ENCODE assay signal across 8 cellular contexts in the genomic region with DNA sequence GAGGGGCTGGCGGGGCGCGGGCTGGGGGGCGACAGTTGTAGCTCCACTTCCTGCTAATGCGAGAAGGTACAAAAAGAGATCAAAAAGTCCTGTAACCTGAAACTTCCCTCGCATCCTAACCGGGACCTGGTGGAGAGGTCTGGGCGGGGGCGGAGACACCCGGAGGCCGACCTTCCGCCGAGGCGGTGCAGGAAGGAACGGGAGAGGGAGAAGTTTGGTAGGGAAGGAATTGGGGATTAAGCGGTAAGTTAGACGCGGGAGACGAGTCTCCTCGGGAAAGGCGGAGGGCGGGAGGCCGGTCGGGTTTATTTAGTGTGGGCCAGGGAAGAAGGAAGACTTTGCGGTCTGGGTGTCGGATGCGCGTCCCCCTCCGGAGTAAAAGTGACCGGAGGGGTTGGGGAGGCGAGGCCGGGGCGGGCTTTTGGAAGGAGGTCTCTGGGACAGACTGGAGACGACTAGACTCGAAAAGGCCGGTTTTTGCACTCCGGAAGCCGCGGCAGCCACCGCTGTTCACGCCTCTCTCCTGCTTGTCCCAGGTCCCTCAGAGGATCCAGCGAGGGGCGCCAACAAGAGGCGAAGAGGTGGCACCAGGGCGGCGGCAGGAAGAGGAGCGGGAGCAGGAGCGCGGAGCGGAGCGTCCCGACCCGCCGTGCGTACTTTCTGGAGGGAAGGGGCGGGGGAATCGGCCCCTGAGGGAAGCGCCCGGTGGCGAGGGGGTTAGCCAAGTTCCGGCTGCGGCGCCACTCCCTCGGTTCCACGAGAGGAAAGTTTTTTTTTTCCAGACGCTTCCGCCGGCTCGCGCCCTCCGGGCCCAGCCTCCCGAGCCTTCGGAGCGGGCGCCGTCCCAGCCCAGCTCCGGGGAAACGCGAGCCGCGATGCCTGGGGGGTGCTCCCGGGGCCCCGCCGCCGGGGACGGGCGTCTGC. TPM values are rescaled to one million over a fixed set of nuclear protein-coding genes. Genes with fewer than 3 reads are reported as not detected.
A peak's percentile ranks its signal among the peaks of the same experiment; 100 is the strongest.
DNase-seq lines count a peak whose midpoint lies in the region; ATAC-seq, FAIRE-seq and TF ChIP-seq lines count a peak whose summit lies in the region.

No MANE protein-coding gene starts in this region.

- H3K4me2 ChIP-seq in endothelial cell of umbilical vein (ENCODE audit: insufficient read depth, low read length) = peak overlapping the region; percentile 12

- ATAC-seq in GM18505 (IDR thresholded peaks at IDR 0.05; ENCODE audit: unreplicated experiment) (peak; percentile 44), upper lobe of left lung (ENCODE audit: low FRiP score in 2 of 2) (peak; percentile 86 to 89), GM21825 (IDR thresholded peaks at IDR 0.05; ENCODE audit: unreplicated experiment) (no peak)

- peak overlapping the region; percentile 47 for H3K9ac ChIP-seq in endothelial cell of umbilical vein (replicated peaks; ENCODE audit: extremely low read depth, insufficient read depth, low read length)

- no peak for TF ChIP-seq CTCF in AG04450 (IDR thresholded peaks at IDR 0.05; ENCODE audit: low read depth, low read length)
- TF ChIP-seq CTCF in endothelial cell of umbilical vein (IDR thresholded peaks at IDR 0.05; ENCODE audit: extremely low read depth in 1 of 2, insufficient read depth in 1 of 2, low read depth in 1 of 2, low read length in 2 of 2) = no peak
- TF ChIP-seq CTCF in upper lobe of left lung (IDR thresholded peaks at IDR 0.05) = no peak

- H3K27ac ChIP-seq in AG04450 (ENCODE audit: low read depth, low read length) (peak overlapping the region; percentile 99), endothelial cell of umbilical vein (ENCODE audit: insufficient read depth, low read depth, low read length) (no peak overlapping the region), mesodermal cell (ENCODE audit: low read depth, low read length, severe bottlenecking) (peak overlapping the region; percentile 83), upper lobe of left lung (peak overlapping the region; percentile 37 to 73 (median 72))

- TF ChIP-seq POLR2A in GM18505 (IDR thresholded peaks at IDR 0.05; ENCODE audit: borderline replicate concordance, extremely low read depth, insufficient read depth, insufficient read length) = no peak
- TF ChIP-seq POLR2A in endothelial cell of umbilical vein (IDR thresholded peaks at IDR 0.05; ENCODE audit: low read depth, low read length) = no peak
- TF ChIP-seq POLR2A in upper lobe of left lung (IDR thresholded peaks at IDR 0.05) = no peak

- DNase-seq in AG04450 (ENCODE audit: low read depth, low spot score) = no peak
- DNase-seq in HT1080 (ENCODE audit: low read depth) = peak; percentile 66
- no peak for DNase-seq in T-helper 2 cell treated with Interferon-gamma antibody and Interleukin-4, amounts not matched to agents 5 μg/mL and 100 μg/mL, for 36 hours (ENCODE audit: low spot score)
- DNase-seq in endothelial cell of umbilical vein (ENCODE audit: low read depth, low spot score) = peak; percentile 13
- peak; percentile 39 to 89 for DNase-seq in upper lobe of left lung

- H3K79me2 ChIP-seq in endothelial cell of umbilical vein (ENCODE audit: control insufficient read depth, insufficient read depth, low read length) = no peaks in the 10 kb centered on the region

- no peaks in the 10 kb centered on the region; the same call in 1 of the 2 replicates for H3K9me3 ChIP-seq in AG04450 (ENCODE audit: control insufficient read depth, insufficient read depth, low read length)
- no peaks in the 10 kb centered on the region for H3K9me3 ChIP-seq in endothelial cell of umbilical vein (replicated peaks; ENCODE audit: control insufficient read depth, insufficient read depth, low read length)
- no peaks in the 10 kb centered on the region for H3K9me3 ChIP-seq in mesodermal cell (ENCODE audit: control insufficient read depth, low read length)
- no peaks in the 10 kb centered on the region for H3K9me3 ChIP-seq in upper lobe of left lung

- peak; percentile 52 for FAIRE-seq in endothelial cell of umbilical vein (lab: Jason Lieb, UNC)

- no peaks in the 10 kb centered on the region for H3K9me1 ChIP-seq in endothelial cell of umbilical vein (replicated peaks; ENCODE audit: control insufficient read depth, extremely low read depth, insufficient read depth, low read length)

- H3K36me3 ChIP-seq in endothelial cell of umbilical vein (ENCODE audit: control insufficient read depth in 2 of 2, extremely low read depth in 1 of 2, insufficient read depth in 2 of 2, low read length in 2 of 2) (no peaks in the 10 kb centered on the region), mesodermal cell (ENCODE audit: control insufficient read depth, insufficient read depth, low read length) (peaks cover 11% of the 10 kb centered on the region), upper lobe of left lung (no peaks in the 10 kb centered on the region)

- no peak overlapping the region for H3K27ac Mint-ChIP-seq in T-helper 2 cell treated with Interferon-gamma antibody and Interleukin-4, amounts not matched to agents 5 μg/mL and 100 μg/mL, for 36 hours

- H3K4me3 Mint-ChIP-seq in T-helper 2 cell treated with Interferon-gamma antibody and Interleukin-4, amounts not matched to agents 5 μg/mL and 100 μg/mL, for 36 hours = peak overlapping the region; percentile 74

- H3K4me1 ChIP-seq in endothelial cell of umbilical vein (ENCODE audit: control insufficient read depth, extremely low read depth, insufficient read depth, low read length) (peaks cover 4% of the 10 kb centered on the region), mesodermal cell (ENCODE audit: control insufficient read depth, insufficient read depth, low read length, poor library complexity, severe bottlenecking) (peaks cover 3% of the 10 kb centered on the region), upper lobe of left lung (peaks cover 11 to 28% (median 14%) of the 10 kb centered on the region in 4 donors)

- H3K27me3 ChIP-seq in AG04450 (ENCODE audit: control insufficient read depth, insufficient read depth, low read length) (no peaks in the 10 kb centered on the region), endothelial cell of umbilical vein (ENCODE audit: control insufficient read depth in 2 of 2, insufficient read depth in 2 of 2, low read length in 2 of 2) (peaks cover 18 to 26% of the 10 kb centered on the region in 2 experiments), upper lobe of left lung (peaks cover 0 to 17% (median 5%) of the 10 kb centered on the region in 4 donors)

- H3K27me3 Mint-ChIP-seq in T-helper 2 cell treated with Interferon-gamma antibody and Interleukin-4, amounts not matched to agents 5 μg/mL and 100 μg/mL, for 36 hours (ENCODE audit: low read depth) = peaks cover 64% of the 10 kb centered on the region

- BruUV-seq in endothelial cell of umbilical vein (replicated peaks; lab: Mats Ljungman, UMichigan) = no TSS peak

- POLR2A ChIA-PET in AG04450 (lab: Yijun Ruan, JAX) = interaction anchor here (0.7 to 1.3 kb wide), 2 partner anchors 694 to 701 kb away, joined by 3 read pairs; a partner anchor contains a TSS
- POLR2A ChIA-PET in endothelial cell of umbilical vein (lab: Charles Lee) = interaction anchor here (1.1 kb wide), 1 partner anchor 18 kb away, joined by 3 read pairs; no protein-coding TSS in a partner anchor

- H4K20me1 ChIP-seq in endothelial cell of umbilical vein (replicated peaks; ENCODE audit: control insufficient read depth, extremely low read depth, insufficient read depth, low read length) = no peaks in the 10 kb centered on the region

- H3K4me3 ChIP-seq in AG04450 (ENCODE audit: low read depth, low read length) (peak overlapping the region; percentile 84), endothelial cell of umbilical vein (replicated peaks in 1 of 3; ENCODE audit: insufficient read depth in 1 of 3, low read depth in 1 of 3, low read length in 3 of 3) (peak overlapping the region; percentile 74 to 97 (median 83)), mesodermal cell (ENCODE audit: extremely low read depth, insufficient read depth, low read length, poor library complexity, severe bottlenecking) (peak overlapping the region; percentile 77), upper lobe of left lung (peak overlapping the region; percentile 52 to 71 (median 66))

- CTCF ChIA-PET in AG04450 (lab: Charles Lee) (interaction anchor here (0.6 to 1.7 kb wide), 6 partner anchors 39 to 691 kb away, joined by 3 to 8 read pairs (median 5); no protein-coding TSS in a partner anchor), endothelial cell of umbilical vein (lab: Charles Lee) (interaction anchor here (1.2 to 2.2 kb wide), 4 partner anchors 33 to 693 kb away, joined by 4 to 9 read pairs (median 4); no protein-coding TSS in a partner anchor)

- H3K4me1 Mint-ChIP-seq in T-helper 2 cell treated with Interferon-gamma antibody and Interleukin-4, amounts not matched to agents 5 μg/mL and 100 μg/mL, for 36 hours (ENCODE audit: low read depth) = peaks cover 9% of the 10 kb centered on the region

- no peak for TF ChIP-seq EP300 in upper lobe of left lung (IDR thresholded peaks at IDR 0.05)

- dilution Hi-C loops in endothelial cell of umbilical vein (cut with MboI; ENCODE audit: extremely low pct_ligation_motif_present, low sequenced_read_pairs) = no loop called here

- H3K36me3 Mint-ChIP-seq in T-helper 2 cell treated with Interferon-gamma antibody and Interleukin-4, amounts not matched to agents 5 μg/mL and 100 μg/mL, for 36 hours (ENCODE audit: low read depth) = no peaks in the 10 kb centered on the region

- H2AFZ ChIP-seq in endothelial cell of umbilical vein (ENCODE audit: low read depth, low read length) = peak overlapping the region; percentile 79

- intact Hi-C loops in endothelial cell of umbilical vein (cut with micrococcal nuclease) = loop anchor here (5.0 to 10.0 kb wide), 3 partner anchors 92 to 830 kb away; a partner anchor contains a TSS

- no peaks in the 10 kb centered on the region for H3K9me3 Mint-ChIP-seq in T-helper 2 cell treated with Interferon-gamma antibody and Interleukin-4, amounts not matched to agents 5 μg/mL and 100 μg/mL, for 36 hours

- WGBS in mesodermal cell (ENCODE audit: insufficient coverage in 2 of 2), 2 experiments = 0% methylated on average over 74 to 77 of the region's 87 CpGs
- 1% methylated on average over 46 to 81 of the region's 87 CpGs for WGBS in upper lobe of left lung, 2 donors

RNA-seq across cellular contexts. Expression of a gene that starts 0.7 kb away (rescaled TPM):
- 88.7 and 93.2 TPM in 2 replicates for polyA plus RNA-seq in AG04450 (2011; rRNA removed)
- 39.3 TPM in 2 replicates for polyA minus RNA-seq in AG04450 (2011; rRNA and poly(A)+ RNA removed)
- total RNA-seq in HT1080 (2014; rRNA removed; shearing (Covaris generic)) = 34.3 and 42.6 TPM in 2 replicates
- 91.3 and 93.3 TPM in 2 replicates for polyA plus RNA-seq in HT1080 (2015; cell fraction: cytosol; rRNA removed)
- polyA plus RNA-seq in HT1080 (2015; cell fraction: nucleus; rRNA removed) = 215 and 261 TPM in 2 replicates
- 9.0 and 11.4 TPM in 2 replicates for total RNA-seq in endothelial cell of umbilical vein
- 7.5 and 9.7 TPM in 2 replicates for polyA plus RNA-seq in endothelial cell of umbilical vein
- polyA plus RNA-seq in endothelial cell of umbilical vein (2011; cell fraction: cytosol; rRNA removed) = 4.9 and 6.0 TPM in 2 replicates
- polyA plus RNA-seq in endothelial cell of umbilical vein (2011; cell fraction: nucleus; rRNA removed) = 9.0 and 10.3 TPM in 2 replicates
- 0.82 and 1.9 TPM in 2 replicates for polyA plus RNA-seq in endothelial cell of umbilical vein (2012)
- 4.8 and 5.6 TPM in 2 replicates for polyA minus RNA-seq in endothelial cell of umbilical vein
- polyA minus RNA-seq in endothelial cell of umbilical vein (2011; cell fraction: cytosol; rRNA and poly(A)+ RNA removed) = 16.1 TPM
- 3.1 and 3.5 TPM in 2 replicates for polyA minus RNA-seq in endothelial cell of umbilical vein (2011; cell fraction: nucleus; rRNA and poly(A)+ RNA removed)
- 39.7 TPM for polyA plus RNA-seq in mesodermal cell (2013, experiment 1 of 2)
- polyA plus RNA-seq in mesodermal cell (2013, experiment 2 of 2) = 35.1 TPM
- 10 to 100 TPM in 5 of 6 donors, 1 to 10 TPM in 1; 7.7 to 28.3 (median 13.5) TPM for total RNA-seq in upper lobe of left lung

Comparison
In these comparisons a context has a peak if more than half of its experiments do, and no peak if none do; other contexts are left out.
1. DNase-seq: peak in HT1080 (single experiment), endothelial cell of umbilical vein (single experiment) and upper lobe of left lung (2 of 2); none in AG04450 (single experiment) and T-helper 2 cell treated with Interferon-gamma antibody and Interleukin-4, amounts not matched to agents 5 μg/mL and 100 μg/mL, for 36 hours (single experiment).
2. Peak in every context shown above with its lines, with median percentiles within 50 percentile points of each other: H3K4me3 ChIP-seq.